Comparison of ENCODE assay signal across 12 cellular contexts in the genomic region with DNA sequence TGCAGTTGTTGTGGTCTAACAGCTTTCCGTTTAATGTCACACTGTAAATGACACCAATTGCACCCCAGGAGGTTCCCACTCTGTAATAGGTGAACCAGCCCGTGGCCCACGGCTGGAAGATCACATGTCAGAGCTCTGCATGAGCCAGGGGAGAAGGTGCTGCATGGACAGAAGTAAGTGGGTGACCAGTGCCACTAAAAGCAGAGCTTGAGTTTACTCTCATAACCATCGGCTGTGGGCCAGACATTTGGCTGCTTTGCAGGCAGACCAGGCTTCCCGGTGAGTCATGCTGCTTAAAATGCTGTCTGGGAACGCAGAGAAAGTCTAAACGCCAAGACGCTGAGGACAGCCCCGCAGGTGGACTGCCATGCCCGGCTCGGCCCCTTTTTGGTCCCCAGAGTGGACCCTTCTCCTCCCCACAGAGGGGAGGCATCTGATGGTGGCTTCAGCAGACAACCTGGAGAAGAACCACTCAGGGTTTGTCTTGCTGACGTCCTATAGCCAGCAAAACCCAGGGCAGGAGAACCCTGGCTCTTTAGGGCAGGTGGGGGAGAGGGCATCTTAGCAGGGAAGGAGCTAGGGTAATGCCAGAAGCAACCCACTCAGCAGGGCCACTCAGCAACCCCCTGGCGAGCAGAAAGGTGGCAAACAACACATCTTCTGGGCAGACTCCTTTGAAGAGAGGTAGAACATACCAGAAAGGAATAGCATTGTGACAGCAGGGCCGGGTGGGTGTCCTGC. TPM values are rescaled to one million over a fixed set of nuclear protein-coding genes. Genes with fewer than 3 reads are reported as not detected.
A peak's percentile ranks its signal among the peaks of the same experiment; 100 is the strongest.
DNase-seq lines count a peak whose midpoint lies in the region; ATAC-seq and TF ChIP-seq lines count a peak whose summit lies in the region.
"Had no signal": no experiment of that assay in that cellular context is flagged by ENCODE, and none has a peak within 500 bp of the region (broad histone marks: within the 10 kb centered on the region; RNA-seq: fewer than 3 reads in every experiment).

No MANE protein-coding gene starts in this region.

- H2BK120ac ChIP-seq in mesendoderm (ENCODE audit: low read depth, low read length), result no peak overlapping the region

- H2BK5ac ChIP-seq in mesendoderm (ENCODE audit: low read length), result no peak overlapping the region

- H3K36me3 ChIP-seq in RWPE2 (ENCODE audit: low read depth) (peaks cover 51% of the 10 kb centered on the region), colonic mucosa (no peaks in the 10 kb centered on the region), mesendoderm (ENCODE audit: control insufficient read depth, insufficient read depth, low read length) (peaks cover 4% of the 10 kb centered on the region)

- DNase-seq in AG08395 (ENCODE audit: low spot score) (peak; percentile 85), RWPE2 (ENCODE audit: low spot score) (no peak), fibroblast of mammary gland (ENCODE audit: low read depth) (peak; percentile 87), occipital lobe (lab: John Stamatoyannopoulos, UW) (peak; percentile 74), NCI-H1436 (lab: John Stamatoyannopoulos, UW) (no peak), SKM-1 (lab: John Stamatoyannopoulos, UW; ENCODE audit: unreplicated experiment) (no peak), colonic mucosa (no peak), mesendoderm (no peak)
- DNase-seq: activated CD4-positive, alpha-beta memory T cell treated with anti-CD3 and anti-CD28 coated beads for 36 hours; effector memory CD8-positive, alpha-beta T cell; stimulated activated naive CD4-positive, alpha-beta T cell had no signal

- H3K27me3 ChIP-seq in RWPE2 (ENCODE audit: insufficient read depth, poor library complexity, severe bottlenecking) (no peaks in the 10 kb centered on the region), colonic mucosa (no peaks in the 10 kb centered on the region), mesendoderm (ENCODE audit: insufficient read depth, low read length, poor library complexity) (no peaks in the 10 kb centered on the region)
- H3K27me3 ChIP-seq: BLaER1 had no signal

- peaks cover 8% of the 10 kb centered on the region for H3K79me1 ChIP-seq in mesendoderm (ENCODE audit: low read length)

- TF ChIP-seq CTCF in RWPE2 (IDR thresholded peaks at IDR 0.05; ENCODE audit: poor library complexity, severe bottlenecking) (no peak), fibroblast of mammary gland (conservative IDR thresholded peaks at IDR 0.05; ENCODE audit: control insufficient read depth, insufficient read depth, low read depth, low read length) (no peak), colonic mucosa (IDR thresholded peaks at IDR 0.05) (no peak)

- ATAC-seq in RWPE2 (ENCODE audit: low read depth), result peak; percentile 95
- ATAC-seq: effector memory CD8-positive, alpha-beta T cell had no signal

- H3K4me1 ChIP-seq in RWPE2 (ENCODE audit: insufficient read depth, poor library complexity, severe bottlenecking) (peaks cover 14% of the 10 kb centered on the region), colonic mucosa (peaks cover 5% of the 10 kb centered on the region), mesendoderm (ENCODE audit: control insufficient read depth, low read depth, low read length) (no peaks in the 10 kb centered on the region)

- H3K27ac ChIP-seq in RWPE2 (ENCODE audit: poor library complexity, severe bottlenecking) (peak overlapping the region; percentile 42), colonic mucosa (no peak overlapping the region), mesendoderm (ENCODE audit: low read depth, low read length) (no peak overlapping the region)
- H3K27ac ChIP-seq: BLaER1 had no signal

- intact Hi-C loops in colonic mucosa (cut with DNase I), result no loop called here

- no peak overlapping the region for H3K18ac ChIP-seq in mesendoderm (ENCODE audit: low read length)

- no peak overlapping the region for H4K8ac ChIP-seq in mesendoderm (ENCODE audit: low read depth, low read length)

- no peak overlapping the region for H3K23ac ChIP-seq in mesendoderm (ENCODE audit: low read length)

- H3K9me3 ChIP-seq in RWPE2 (ENCODE audit: severe bottlenecking), result no peaks in the 10 kb centered on the region
- H3K9me3 ChIP-seq in colonic mucosa, result no peaks in the 10 kb centered on the region
- H3K9me3 ChIP-seq: BLaER1 had no signal

- peaks cover 3% of the 10 kb centered on the region for H3K79me2 ChIP-seq in mesendoderm (ENCODE audit: control insufficient read depth, insufficient read depth, low read length)

- H3K4ac ChIP-seq in mesendoderm (ENCODE audit: low read depth, low read length), result no peak overlapping the region

- H4K5ac ChIP-seq in mesendoderm (ENCODE audit: low read length), result no peak overlapping the region

- no peak overlapping the region for H3K4me2 ChIP-seq in mesendoderm (ENCODE audit: low read length)
- H3K4me2 ChIP-seq: BLaER1 had no signal

- H2BK15ac ChIP-seq in mesendoderm (replicated peaks; ENCODE audit: low read depth), result no peak overlapping the region

- H3K9ac ChIP-seq in colonic mucosa (ENCODE audit: low read depth in 2 of 2, low read length in 2 of 2) (no peak overlapping the region), mesendoderm (ENCODE audit: low read length) (no peak overlapping the region)
- H3K9ac ChIP-seq: BLaER1 had no signal

- no peak overlapping the region for H3K56ac ChIP-seq in mesendoderm (ENCODE audit: low read length)

- WGBS in mesendoderm (ENCODE audit: extremely low coverage, insufficient coverage, low lambda C conversion rate), result no CpG with 5 or more reads among the region's 14 CpGs

- H2AK5ac ChIP-seq in mesendoderm (ENCODE audit: low read length), result no peak overlapping the region

- H3K4me3 ChIP-seq in RWPE2 (ENCODE audit: severe bottlenecking) (no peak overlapping the region), fibroblast of mammary gland (ENCODE audit: control insufficient read depth, low read depth, low read length) (no peak overlapping the region), colonic mucosa (no peak overlapping the region), mesendoderm (ENCODE audit: low read length) (no peak overlapping the region)
- H3K4me3 ChIP-seq: BLaER1 had no signal

RNA-seq across cellular contexts. Expression of a gene that starts 7.3 kb away (rescaled TPM):
- 18.6 TPM for total RNA-seq in occipital lobe
- 100 to 1,000 TPM; 110 to 128 TPM for total RNA-seq in colonic mucosa
- polyA plus RNA-seq in mesendoderm (2013, experiment 1 of 2), result 25.8 TPM
- 26.2 TPM for polyA plus RNA-seq in mesendoderm (2013, experiment 2 of 2)

RNA-seq across cellular contexts. Expression of a gene that starts 15.6 kb away (rescaled TPM):
- 23.9 TPM for total RNA-seq in occipital lobe
- total RNA-seq in colonic mucosa, result 10 to 100 TPM; 72.5 to 83.9 TPM
- 32.1 TPM for polyA plus RNA-seq in mesendoderm (2013, experiment 1 of 2)
- 32.6 TPM for polyA plus RNA-seq in mesendoderm (2013, experiment 2 of 2)

Comparison
In these comparisons a context has a peak if more than half of its experiments do, and no peak if none do; other contexts are left out.
1. DNase-seq: peak in AG08395 (single experiment), fibroblast of mammary gland (single experiment) and occipital lobe (single experiment); none in RWPE2 (single experiment), NCI-H1436 (single experiment), SKM-1 (single experiment), colonic mucosa (single experiment) and mesendoderm (single experiment).